ENCODE assay signal across 8 cellular contexts in the genomic region with DNA sequence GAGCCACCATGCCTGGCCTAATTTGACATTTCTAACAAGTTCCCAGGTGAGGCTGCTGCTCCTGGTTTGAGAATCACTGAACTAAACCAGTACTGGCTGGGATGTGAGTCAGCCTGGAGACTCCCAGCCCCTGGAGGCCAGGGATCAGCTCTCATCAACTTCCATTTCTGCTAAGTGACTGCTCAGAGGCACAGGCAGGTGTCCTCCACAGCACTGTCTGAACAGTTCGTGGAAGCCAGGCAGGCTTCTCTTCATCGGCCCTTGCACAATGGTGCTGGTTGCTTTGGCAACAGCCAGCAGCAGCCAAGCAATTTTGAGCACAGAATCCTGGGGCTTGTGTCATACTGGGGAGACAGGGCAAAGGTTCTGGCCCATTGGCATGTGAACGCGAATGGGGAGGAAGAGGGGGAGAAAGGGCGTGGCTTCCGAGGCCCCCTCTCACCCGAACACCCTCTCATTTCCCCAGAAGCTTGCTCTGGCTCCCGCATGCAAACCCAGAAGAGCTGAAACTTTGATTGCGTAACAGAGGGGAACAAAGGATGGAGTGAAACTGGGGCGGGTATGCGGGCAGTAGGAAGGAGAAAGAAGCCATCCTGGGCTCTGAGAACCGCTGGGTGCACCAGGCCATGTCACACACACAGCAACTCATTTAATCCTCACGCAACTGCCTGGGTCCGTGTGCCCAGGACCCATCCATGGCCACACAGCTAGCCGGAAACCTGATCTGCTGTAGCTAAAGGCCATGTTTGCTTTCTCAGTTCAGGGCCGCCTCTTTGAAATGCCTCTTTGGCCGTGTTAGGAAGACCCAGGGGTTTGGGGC. TPM values are rescaled to one million over a fixed set of nuclear protein-coding genes. Genes with fewer than 3 reads are reported as not detected.
DNase-seq lines count a peak whose midpoint lies in the region; ATAC-seq, FAIRE-seq and TF ChIP-seq lines count a peak whose summit lies in the region.

No MANE protein-coding gene starts in this region.

- no peak overlapping the region for H3K27ac ChIP-seq in K562 (ENCODE audit: extremely low read depth, low read depth, low read length)
- no peak overlapping the region for H3K27ac ChIP-seq in CD8-positive, alpha-beta T cell (ENCODE audit: low read depth, low read length)

- H3K4me2 ChIP-seq in K562 (ENCODE audit: insufficient read depth, low read length), result no peak overlapping the region

- no peaks in the 10 kb centered on the region for H3K79me2 ChIP-seq in K562 (ENCODE audit: control insufficient read depth, insufficient read depth, low read length)

- H3K36me3 ChIP-seq in K562 (ENCODE audit: control insufficient read depth, insufficient read depth, low read length), result no peaks in the 10 kb centered on the region
- no peaks in the 10 kb centered on the region for H3K36me3 ChIP-seq in CD8-positive, alpha-beta T cell (ENCODE audit: insufficient read depth, low read length)

- no peak overlapping the region for H3K4me3 ChIP-seq in K562
- no peak overlapping the region for H3K4me3 ChIP-seq in CD8-positive, alpha-beta T cell (ENCODE audit: low read depth, low read length)

- H3K4me3 Mint-ChIP-seq in Calu3 (ENCODE audit: low read depth, unreplicated experiment), result no peak overlapping the region
- no peak overlapping the region for H3K4me3 Mint-ChIP-seq in stimulated activated memory B cell treated with anti-CD40 and anti-IgM and Interleukin-4, amounts not matched to agents 10 μg/mL and 1 μg/mL and 100 μg/mL, for 72 hours
- no peak overlapping the region for H3K4me3 Mint-ChIP-seq in CD8-positive, alpha-beta T cell

- intact Hi-C loops in Calu3 (cut with micrococcal nuclease; ENCODE audit: unreplicated experiment), result no loop called here
- intact Hi-C loops in K562 (cut with micrococcal nuclease), result no loop called here
- intact Hi-C loops in CD8-positive, alpha-beta T cell (cut with DNase I, micrococcal nuclease), result no loop called here

- POLR2A ChIA-PET in K562 (lab: Yijun Ruan, JAX), result interaction anchor here (0.8 to 0.9 kb wide), 2 partner anchors 10 to 15 kb away, joined by 4 to 6 read pairs; no protein-coding TSS in a partner anchor
- POLR2A ChIA-PET in CD8-positive, alpha-beta T cell (lab: Charles Lee), result interaction anchor here (0.6 kb wide), 1 partner anchor 8 kb away, joined by 3 read pairs; no protein-coding TSS in a partner anchor

- FAIRE-seq in K562 (lab: Jason Lieb, UNC), result peak; percentile 46

- peak overlapping the region in 1 of 2 experiments; percentile 67; a peak in 1 of 4 replicates for H3K9ac ChIP-seq in K562 (ENCODE audit: insufficient read depth in 1 of 2, low read depth in 2 of 2, low read length in 2 of 2)

- BruUV-seq in Calu3 (replicated peaks; lab: Mats Ljungman, UMichigan) (no TSS peak), K562 (replicated peaks; lab: Mats Ljungman, UMichigan) (no TSS peak)

- no peak overlapping the region for H3K27ac Mint-ChIP-seq in Calu3 (ENCODE audit: unreplicated experiment)
- H3K27ac Mint-ChIP-seq in stimulated activated memory B cell treated with anti-CD40 and anti-IgM and Interleukin-4, amounts not matched to agents 10 μg/mL and 1 μg/mL and 100 μg/mL, for 72 hours, result no peak overlapping the region
- H3K27ac Mint-ChIP-seq in CD8-positive, alpha-beta T cell, result no peak overlapping the region

- no peaks in the 10 kb centered on the region for H3K9me1 ChIP-seq in K562 (ENCODE audit: control insufficient read depth, insufficient read depth, low read length)

- H2AFZ ChIP-seq in K562 (ENCODE audit: low read depth, low read length), result no peak overlapping the region

- 26% methylated on average over 17 of the region's 17 CpGs for WGBS in K562 (ENCODE audit: insufficient coverage, low coverage, missing lambda C conversion rate)

- peaks cover 2 to 4% of the 10 kb centered on the region in 2 experiments; a peak in 2 of 5 replicates for H3K4me1 ChIP-seq in K562 (replicated peaks in 1 of 2; ENCODE audit: control insufficient read depth in 2 of 2, insufficient read depth in 2 of 2, low read length in 2 of 2)
- H3K4me1 ChIP-seq in CD8-positive, alpha-beta T cell (ENCODE audit: insufficient read depth, low read length), result no peaks in the 10 kb centered on the region

- TF ChIP-seq POLR2A in K562 (conservative IDR thresholded peaks at IDR 0.05), result no peak

- peak; percentile 38 for ATAC-seq in K562
- peak; percentile 34 for ATAC-seq in stimulated activated memory B cell treated with anti-CD40 and anti-IgM and Interleukin-4, amounts not matched to agents 10 μg/mL and 1 μg/mL and 100 μg/mL, for 72 hours
- no peak for ATAC-seq in CD8-positive, alpha-beta T cell
- ATAC-seq in HG03039 (IDR thresholded peaks at IDR 0.05; ENCODE audit: unreplicated experiment), result no peak

- H3K9me3 ChIP-seq in K562 (replicated peaks; ENCODE audit: control insufficient read depth, insufficient read depth, low read depth, low read length), result no peaks in the 10 kb centered on the region
- H3K9me3 ChIP-seq in CD8-positive, alpha-beta T cell (ENCODE audit: low read length), result no peaks in the 10 kb centered on the region

- no peaks in the 10 kb centered on the region for H3K36me3 Mint-ChIP-seq in Calu3 (ENCODE audit: insufficient read depth, unreplicated experiment)
- no peaks in the 10 kb centered on the region for H3K36me3 Mint-ChIP-seq in stimulated activated memory B cell treated with anti-CD40 and anti-IgM and Interleukin-4, amounts not matched to agents 10 μg/mL and 1 μg/mL and 100 μg/mL, for 72 hours
- H3K36me3 Mint-ChIP-seq in CD8-positive, alpha-beta T cell, result no peaks in the 10 kb centered on the region

- in situ Hi-C loops in K562 (cut with MboI), result no loop called here

- CTCF ChIA-PET in Calu3 (lab: Charles Lee), result no interaction called here
- CTCF ChIA-PET in K562 (lab: Yijun Ruan, JAX; ENCODE audit: low intra/inter-chr PET ratio), result interaction anchor here (0.7 kb wide), 1 partner anchor 332 kb away, joined by 3 read pairs; no protein-coding TSS in a partner anchor
- CTCF ChIA-PET in CD8-positive, alpha-beta T cell (lab: Charles Lee), result interaction anchor here (0.5 kb wide), 1 partner anchor 440 kb away, joined by 4 read pairs; no protein-coding TSS in a partner anchor

- TF ChIP-seq EP300 in K562 (IDR thresholded peaks at IDR 0.05; ENCODE audit: low read length), result no peak

- no peak for TF ChIP-seq RAD21 in K562 (CRISPR knock-in tag; conservative IDR thresholded peaks at IDR 0.05 in 1 of 2, IDR thresholded peaks at IDR 0.05 in 1 of 2)

- DNase-seq in Calu3 (peak; percentile 18), NCI-H187 (lab: John Stamatoyannopoulos, UW) (peak; percentile 66 to 69), K562 (ENCODE audit: extremely low read depth in 1 of 4, low spot score in 3 of 4) (no peak), iPS-NIHi7 (ENCODE audit: extremely low spot score) (peak; percentile 38)
- DNase-seq in CD8-positive, alpha-beta T cell, result no peak
- no peak for DNase-seq in activated effector memory CD4-positive, alpha-beta T cell treated with anti-CD3 and anti-CD28 coated beads, Interleukin-2, amount 50 U/mL, for 16 hours

- no peaks in the 10 kb centered on the region for H4K20me1 ChIP-seq in K562 (replicated peaks; ENCODE audit: control insufficient read depth, insufficient read depth, low read length)

- no peak for TF ChIP-seq CTCF in Calu3 (IDR thresholded peaks at IDR 0.05; ENCODE audit: unreplicated experiment)
- no peak for TF ChIP-seq CTCF in K562 (IDR thresholded peaks at IDR 0.05 in 2 of 3, conservative IDR thresholded peaks at IDR 0.05 in 1 of 3; ENCODE audit: insufficient read depth in 2 of 3, low read depth in 1 of 3, low read length in 3 of 3)
- no peak for TF ChIP-seq CTCF in CD8-positive, alpha-beta T cell (IDR thresholded peaks at IDR 0.05)

- peaks cover 0 to 5% of the 10 kb centered on the region in 2 experiments; a peak in 1 of 5 replicates for H3K27me3 ChIP-seq in K562 (ENCODE audit: control insufficient read depth in 2 of 2, insufficient read depth in 2 of 2, low read length in 2 of 2)
- H3K27me3 ChIP-seq in CD8-positive, alpha-beta T cell (ENCODE audit: insufficient read depth, low read length), result no peaks in the 10 kb centered on the region

- no peaks in the 10 kb centered on the region for H3K9me3 Mint-ChIP-seq in Calu3 (ENCODE audit: low read depth, unreplicated experiment)
- no peaks in the 10 kb centered on the region for H3K9me3 Mint-ChIP-seq in stimulated activated memory B cell treated with anti-CD40 and anti-IgM and Interleukin-4, amounts not matched to agents 10 μg/mL and 1 μg/mL and 100 μg/mL, for 72 hours
- no peaks in the 10 kb centered on the region for H3K9me3 Mint-ChIP-seq in CD8-positive, alpha-beta T cell

- peaks cover 14% of the 10 kb centered on the region for H3K27me3 Mint-ChIP-seq in Calu3 (ENCODE audit: unreplicated experiment)
- H3K27me3 Mint-ChIP-seq in stimulated activated memory B cell treated with anti-CD40 and anti-IgM and Interleukin-4, amounts not matched to agents 10 μg/mL and 1 μg/mL and 100 μg/mL, for 72 hours, result no peaks in the 10 kb centered on the region
- H3K27me3 Mint-ChIP-seq in CD8-positive, alpha-beta T cell (ENCODE audit: low read depth), result no peaks in the 10 kb centered on the region

- H3K4me1 Mint-ChIP-seq in Calu3 (ENCODE audit: low read depth, unreplicated experiment), result no peaks in the 10 kb centered on the region
- H3K4me1 Mint-ChIP-seq in stimulated activated memory B cell treated with anti-CD40 and anti-IgM and Interleukin-4, amounts not matched to agents 10 μg/mL and 1 μg/mL and 100 μg/mL, for 72 hours, result peaks cover 11% of the 10 kb centered on the region
- H3K4me1 Mint-ChIP-seq in CD8-positive, alpha-beta T cell (ENCODE audit: low read depth), result no peaks in the 10 kb centered on the region

RNA-seq across cellular contexts. Expression of a gene that starts 9.0 kb away (rescaled TPM):
- 65.8 and 83.1 TPM in 2 replicates for total RNA-seq in Calu3 (2022)
- 102 and 236 TPM in 2 replicates for total RNA-seq in K562 (2011; cell fraction: chromatin; rRNA removed; ENCODE audit: low replicate concordance)
- total RNA-seq in K562 (2011; cell fraction: nucleolus; rRNA removed), result 297 and 329 TPM in 2 replicates
- 126 and 148 TPM in 2 replicates for total RNA-seq in K562 (2011; cell fraction: nucleoplasm; rRNA removed)
- 137 and 192 TPM in 2 replicates for total RNA-seq in K562 (2014; rRNA removed)
- 36.0 and 53.7 TPM in 2 replicates for total RNA-seq in K562 (2014; rRNA removed; fragmentation: Illumina TruSeq; extraction: Trizol)
- 40.8 and 42.0 TPM in 2 replicates for total RNA-seq in K562 (2015; rRNA removed; fragmentation: Illumina TruSeq; extraction: Trizol)
- total RNA-seq in K562 (2021), result 138 and 142 TPM in 2 replicates
- 33.8 and 51.7 TPM in 2 replicates for polyA plus RNA-seq in K562 (2011; rRNA removed)
- 42.7 and 139 TPM in 2 replicates for polyA plus RNA-seq in K562 (2011; cell fraction: cytosol; rRNA removed)
- 158 and 263 TPM in 2 replicates for polyA plus RNA-seq in K562 (2011; cell fraction: nucleus; rRNA removed)
- polyA plus RNA-seq in K562 (2012), result 72.0 and 103 TPM in 2 replicates
- 75.6 and 89.8 TPM in 2 replicates for polyA plus RNA-seq in K562 (2014; fragmentation: Illumina TruSeq; extraction: Trizol)
- 10 to 100 TPM in 1 of 2 experiments, 1 to 10 TPM in 1; 4.7 to 10.6 TPM for polyA plus RNA-seq in K562 (2014; fragmentation: Nextera tagmentation; extraction: Ambion mirVana)
- 67.5 and 76.6 TPM in 2 replicates for polyA plus RNA-seq in K562 (2014; rRNA removed)
- polyA minus RNA-seq in K562 (2011; rRNA and poly(A)+ RNA removed), result 24.0 and 27.0 TPM in 2 replicates
- 76.6 and 85.5 TPM in 2 replicates for polyA minus RNA-seq in K562 (2011; cell fraction: cytosol; rRNA and poly(A)+ RNA removed)
- polyA minus RNA-seq in K562 (2011; cell fraction: nucleus; rRNA and poly(A)+ RNA removed), result 41.2 and 50.2 TPM in 2 replicates
- total RNA-seq in CD8-positive, alpha-beta T cell, result 10 to 100 TPM; 64.4 to 66.7 TPM

RNA-seq across cellular contexts. Expression of a gene that starts 27.2 kb away (rescaled TPM):
- total RNA-seq in Calu3 (2022) (35.3 and 39.2 TPM in 2 replicates), K562 (2014; rRNA removed) (22.3 and 29.1 TPM in 2 replicates), K562 (2014; rRNA removed; fragmentation: Illumina TruSeq; extraction: Trizol) (11.0 and 11.8 TPM in 2 replicates), K562 (2015; rRNA removed; fragmentation: Illumina TruSeq; extraction: Trizol) (14.5 and 14.9 TPM in 2 replicates), K562 (2021) (33.6 and 36.7 TPM in 2 replicates)
- 22.0 and 61.8 TPM in 2 replicates for total RNA-seq in K562 (2011; cell fraction: chromatin; rRNA removed; ENCODE audit: low replicate concordance)
- 61.1 and 68.0 TPM in 2 replicates for total RNA-seq in K562 (2011; cell fraction: nucleolus; rRNA removed)
- 53.5 and 72.0 TPM in 2 replicates for total RNA-seq in K562 (2011; cell fraction: nucleoplasm; rRNA removed)
- polyA plus RNA-seq in K562 (2011; rRNA removed) (17.9 and 33.4 TPM in 2 replicates), K562 (2014; fragmentation: Illumina TruSeq; extraction: Trizol) (23.8 and 45.5 TPM in 2 replicates), K562 (2014; fragmentation: Nextera tagmentation; extraction: Ambion mirVana) (1 to 10 TPM; 3.3 to 5.4 TPM), K562 (2014; rRNA removed) (20.1 and 20.9 TPM in 2 replicates)
- polyA plus RNA-seq in K562 (2011; cell fraction: cytosol; rRNA removed), result 31.3 and 72.7 TPM in 2 replicates
- polyA plus RNA-seq in K562 (2011; cell fraction: nucleus; rRNA removed), result 19.7 and 50.0 TPM in 2 replicates
- polyA plus RNA-seq in K562 (2012), result 37.9 and 107 TPM in 2 replicates
- polyA minus RNA-seq in K562 (2011; rRNA and poly(A)+ RNA removed), result 12.8 and 15.1 TPM in 2 replicates
- polyA minus RNA-seq in K562 (2011; cell fraction: cytosol; rRNA and poly(A)+ RNA removed), result 20.8 and 31.7 TPM in 2 replicates
- 10.0 and 15.5 TPM in 2 replicates for polyA minus RNA-seq in K562 (2011; cell fraction: nucleus; rRNA and poly(A)+ RNA removed)
- 100 to 1,000 TPM; 167 to 173 TPM for total RNA-seq in CD8-positive, alpha-beta T cell

Comparison
In these comparisons a context has a peak if more than half of its experiments do, and no peak if none do; other contexts are left out.
1. DNase-seq: peak in Calu3 (single experiment), NCI-H187 (2 of 2) and iPS-NIHi7 (single experiment); none in K562 (0 of 4), CD8-positive, alpha-beta T cell (0 of 7) and activated effector memory CD4-positive, alpha-beta T cell treated with anti-CD3 and anti-CD28 coated beads, Interleukin-2, amount 50 U/mL, for 16 hours (single experiment).
2. ATAC-seq: peak in K562 (single experiment) and stimulated activated memory B cell treated with anti-CD40 and anti-IgM and Interleukin-4, amounts not matched to agents 10 μg/mL and 1 μg/mL and 100 μg/mL, for 72 hours (single experiment); none in CD8-positive, alpha-beta T cell (single experiment) and HG03039 (single experiment).